Comparison of ENCODE assay signal across 1 cellular context in genomic region chr19:38467541-38468525, GRCh38.
TF ChIP-seq lines count a peak whose summit lies in the region.

No MANE protein-coding gene starts in this region.

TF ChIP-seq in HepG2, 621 proteins besides CTCF, POLR2A, EP300 and RAD21:
- TF ChIP-seq ATM (IDR thresholded peaks at IDR 0.05; ENCODE audit: borderline replicate concordance) (0 out of 2 replicates have a peak, but pooled peaks have one; percentile 7), SKIL (CRISPR knock-in tag; IDR thresholded peaks at IDR 0.05; ENCODE audit: borderline replicate concordance) (no peak)
